In genomic region chr2:132416996-132417395, GRCh38 we compare ENCODE assay signal across 11 cellular contexts. TPM values are rescaled to one million over a fixed set of nuclear protein-coding genes. Genes with fewer than 3 reads are reported as not detected.
DNase-seq lines count a peak whose midpoint lies in the region; ATAC-seq lines count a peak whose summit lies in the region.
"Had no signal": no experiment of that assay in that cellular context is flagged by ENCODE, and none has a peak within 500 bp of the region (broad histone marks: within the 10 kb centered on the region; RNA-seq: fewer than 3 reads in every experiment).

No MANE protein-coding gene starts in this region.

- H3K4me1 ChIP-seq in ACC112 (ENCODE audit: control insufficient read depth, insufficient read depth, low read length, unreplicated experiment) = peaks cover 50% of the 10 kb centered on the region
- peaks cover 4% of the 10 kb centered on the region for H3K4me1 ChIP-seq in endocrine pancreas (ENCODE audit: control insufficient read depth, insufficient read depth, low read length)
- peaks cover 41% of the 10 kb centered on the region for H3K4me1 ChIP-seq in mucosa of stomach (ENCODE audit: control insufficient read depth, insufficient read depth, low read length)
- H3K4me1 ChIP-seq in naive thymus-derived CD4-positive, alpha-beta T cell (ENCODE audit: control insufficient read depth in 2 of 2, insufficient read depth in 2 of 2, low read length in 2 of 2) = no peaks in the 10 kb centered on the region

- H3K27me3 Mint-ChIP-seq in naive thymus-derived CD4-positive, alpha-beta T cell = peaks cover 14 to 45% (median 32%) of the 10 kb centered on the region in 5 donors

- intact Hi-C loops in naive thymus-derived CD4-positive, alpha-beta T cell (cut with micrococcal nuclease) = no loop called here

- CTCF ChIA-PET in naive thymus-derived CD4-positive, alpha-beta T cell (lab: Charles Lee) = no interaction called here

- DNase-seq in NCI-H774 (lab: John Stamatoyannopoulos, UW) (peak; percentile 49), HUDEP-2 (lab: John Stamatoyannopoulos, UW; ENCODE audit: unreplicated experiment in 76 of 76) (no peak), SKM-1 (lab: John Stamatoyannopoulos, UW; ENCODE audit: unreplicated experiment) (no peak)
- DNase-seq in naive thymus-derived CD4-positive, alpha-beta T cell = no peak
- DNase-seq: activated CD4-positive, alpha-beta T cell treated with anti-CD3 and anti-CD28 coated beads, Interleukin-2, amount 50 U/mL, for 4 hours had no signal

- no peaks in the 10 kb centered on the region for H3K9me3 ChIP-seq in endocrine pancreas (ENCODE audit: control insufficient read depth, low read length)
- no peaks in the 10 kb centered on the region for H3K9me3 ChIP-seq in mucosa of stomach (ENCODE audit: control insufficient read depth, low read length)
- no peaks in the 10 kb centered on the region for H3K9me3 ChIP-seq in naive thymus-derived CD4-positive, alpha-beta T cell (ENCODE audit: control insufficient read depth in 2 of 3, low read length in 3 of 3)
- H3K9me3 ChIP-seq: adrenal gland had no signal

- H3K9ac ChIP-seq in endocrine pancreas (ENCODE audit: control insufficient read depth, insufficient read depth, low read length) (peak overlapping the region; percentile 8), mucosa of stomach (ENCODE audit: low read length) (no peak overlapping the region)

- no peak overlapping the region for H3K27ac Mint-ChIP-seq in naive thymus-derived CD4-positive, alpha-beta T cell

- H3K79me2 ChIP-seq in ACC112 (ENCODE audit: control insufficient read depth, insufficient read depth, low read length, unreplicated experiment) = peaks cover 5% of the 10 kb centered on the region

- H3K27me3 ChIP-seq in ACC112 (ENCODE audit: insufficient read depth, low read length) = no peaks in the 10 kb centered on the region
- no peaks in the 10 kb centered on the region for H3K27me3 ChIP-seq in endocrine pancreas (ENCODE audit: control insufficient read depth, insufficient read depth, low read length)
- no peaks in the 10 kb centered on the region for H3K27me3 ChIP-seq in mucosa of stomach (ENCODE audit: control insufficient read depth, insufficient read depth, low read length)
- no peaks in the 10 kb centered on the region for H3K27me3 ChIP-seq in naive thymus-derived CD4-positive, alpha-beta T cell (ENCODE audit: control insufficient read depth in 2 of 2, insufficient read depth in 2 of 2, low read length in 2 of 2)
- H3K27me3 ChIP-seq: adrenal gland had no signal

- H3K36me3 ChIP-seq in ACC112 (ENCODE audit: insufficient read depth, low read length) (no peaks in the 10 kb centered on the region), endocrine pancreas (ENCODE audit: control insufficient read depth, insufficient read depth, low read length) (no peaks in the 10 kb centered on the region), mucosa of stomach (ENCODE audit: control insufficient read depth, insufficient read depth, low read length) (no peaks in the 10 kb centered on the region)
- H3K36me3 ChIP-seq in naive thymus-derived CD4-positive, alpha-beta T cell (ENCODE audit: control insufficient read depth in 2 of 3, insufficient read depth in 3 of 3, low read length in 3 of 3) = no peaks in the 10 kb centered on the region
- H3K36me3 ChIP-seq: adrenal gland had no signal

- H3K4me3 ChIP-seq in ACC112 (ENCODE audit: low read depth, low read length) (peak overlapping the region; percentile 80), endocrine pancreas (ENCODE audit: control insufficient read depth, insufficient read depth, low read length) (peak overlapping the region; percentile 0), mucosa of stomach (ENCODE audit: low read length) (peak overlapping the region; percentile 33)
- H3K4me3 ChIP-seq in naive thymus-derived CD4-positive, alpha-beta T cell (ENCODE audit: low read length) = no peak overlapping the region

- 0 out of 2 replicates have a peak overlapping the region, but pooled peaks have one; percentile 24 for H3K27ac ChIP-seq in ACC112 (ENCODE audit: low read depth, low read length)
- H3K27ac ChIP-seq in naive thymus-derived CD4-positive, alpha-beta T cell (ENCODE audit: low read depth, low read length) = no peak overlapping the region
- H3K27ac ChIP-seq: adrenal gland had no signal

- H3K4me3 Mint-ChIP-seq in naive thymus-derived CD4-positive, alpha-beta T cell = no peak overlapping the region

- peaks cover 0 to 2% (median 0%) of the 10 kb centered on the region in 7 donors for H3K4me1 Mint-ChIP-seq in naive thymus-derived CD4-positive, alpha-beta T cell

- H2AFZ ChIP-seq in ACC112 (ENCODE audit: low read length, unreplicated experiment) = peak overlapping the region; percentile 57

- H3K36me3 Mint-ChIP-seq in naive thymus-derived CD4-positive, alpha-beta T cell = peaks cover 0 to 4% (median 0%) of the 10 kb centered on the region in 5 donors

- POLR2A ChIA-PET in naive thymus-derived CD4-positive, alpha-beta T cell (lab: Charles Lee) = no interaction called here

- peaks cover 0 to 4% (median 0%) of the 10 kb centered on the region in 11 donors for H3K9me3 Mint-ChIP-seq in naive thymus-derived CD4-positive, alpha-beta T cell

- ATAC-seq in HG02571 (IDR thresholded peaks at IDR 0.05; ENCODE audit: unreplicated experiment) = no peak
- no peak for ATAC-seq in naive thymus-derived CD4-positive, alpha-beta T cell

RNA-seq across cellular contexts. Expression of gene GPR39, which starts 0.4 kb away (rescaled TPM):
- total RNA-seq in naive thymus-derived CD4-positive, alpha-beta T cell = not detected
- polyA plus RNA-seq in naive thymus-derived CD4-positive, alpha-beta T cell = not detected
- total RNA-seq: pulmonary artery endothelial cell had no signal
